Comparison of ENCODE assay signal across 1 cellular context in the genomic region with DNA sequence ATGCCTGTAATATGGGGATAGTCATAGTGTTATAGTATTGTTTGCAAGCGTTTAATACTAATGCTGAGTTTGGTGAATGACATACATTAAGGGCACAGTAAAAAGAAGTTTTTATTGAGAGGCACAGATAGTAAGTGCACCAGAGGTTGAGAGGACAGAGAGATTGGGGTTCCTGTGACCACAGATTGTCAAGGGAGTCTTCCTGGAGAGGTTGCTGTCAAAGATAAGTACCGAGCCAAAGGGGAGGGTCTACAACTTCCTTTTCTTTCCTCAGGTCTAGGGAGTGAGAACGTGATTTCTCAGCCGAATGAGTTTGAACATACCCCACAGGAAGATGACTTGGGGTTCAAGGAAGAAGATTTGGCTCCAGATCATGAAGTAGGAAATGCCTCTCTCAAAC.
TF ChIP-seq lines count a peak whose summit lies in the region.

No MANE protein-coding gene starts in this region.

TF ChIP-seq in A549, 52 proteins besides CTCF, POLR2A, EP300 and RAD21 (continued from another document):
- TF ChIP-seq HOXB5 (CRISPR knock-in tag; IDR thresholded peaks at IDR 0.05) (no peak), SMC3 (IDR thresholded peaks at IDR 0.05) (no peak), RCOR1 (IDR thresholded peaks at IDR 0.05; ENCODE audit: low read depth, low read length) (no peak)
